In genomic region chr2:128315122-128315828, GRCh38 we compare ENCODE assay signal across 8 cellular contexts. TPM values are rescaled to one million over a fixed set of nuclear protein-coding genes. Genes with fewer than 3 reads are reported as not detected.
DNase-seq lines count a peak whose midpoint lies in the region; ATAC-seq, FAIRE-seq and TF ChIP-seq lines count a peak whose summit lies in the region.
"Had no signal": no experiment of that assay in that cellular context is flagged by ENCODE, and none has a peak within 500 bp of the region (broad histone marks: within the 10 kb centered on the region; RNA-seq: fewer than 3 reads in every experiment).

No MANE protein-coding gene starts in this region.

- H3K9me3 Mint-ChIP-seq in endodermal cell = no peaks in the 10 kb centered on the region
- no peaks in the 10 kb centered on the region for H3K9me3 Mint-ChIP-seq in stimulated activated memory B cell treated with anti-CD40 and anti-IgM and Interleukin-4, amounts not matched to agents 10 μg/mL and 1 μg/mL and 100 μg/mL, for 72 hours

- no peak overlapping the region for H4K91ac ChIP-seq in neuronal stem cell (ENCODE audit: low read depth, low read length, poor library complexity)

- no peak overlapping the region for H2AFZ ChIP-seq in neuronal stem cell (ENCODE audit: low read length)

- H3K18ac ChIP-seq in neuronal stem cell (ENCODE audit: low read length) = peak overlapping the region; percentile 57

- peak overlapping the region; percentile 18 for H3K4me2 ChIP-seq in neuronal stem cell (ENCODE audit: insufficient read depth, low read length, poor library complexity, severe bottlenecking)

- peaks cover 37% of the 10 kb centered on the region for H3K79me1 ChIP-seq in neuronal stem cell (ENCODE audit: low read depth, low read length)

- peaks cover 24% of the 10 kb centered on the region for H3K4me1 ChIP-seq in endodermal cell (ENCODE audit: control insufficient read depth, insufficient read depth, low read length)
- peaks cover 27 to 34% of the 10 kb centered on the region in 2 donors for H3K4me1 ChIP-seq in neuronal stem cell (ENCODE audit: control insufficient read depth in 2 of 2, insufficient read depth in 1 of 2, low read depth in 1 of 2, low read length in 2 of 2)

- no peak overlapping the region for H3K14ac ChIP-seq in neuronal stem cell (ENCODE audit: low read length)

- H2AK5ac ChIP-seq in neuronal stem cell (ENCODE audit: low read depth, low read length) = peak overlapping the region; percentile 74

- H3K4me3 Mint-ChIP-seq in endodermal cell = peak overlapping the region; percentile 95
- no peak overlapping the region for H3K4me3 Mint-ChIP-seq in stimulated activated memory B cell treated with anti-CD40 and anti-IgM and Interleukin-4, amounts not matched to agents 10 μg/mL and 1 μg/mL and 100 μg/mL, for 72 hours

- H3K4me1 Mint-ChIP-seq in endodermal cell = peaks cover 53% of the 10 kb centered on the region
- peaks cover 62% of the 10 kb centered on the region for H3K4me1 Mint-ChIP-seq in stimulated activated memory B cell treated with anti-CD40 and anti-IgM and Interleukin-4, amounts not matched to agents 10 μg/mL and 1 μg/mL and 100 μg/mL, for 72 hours

- H3K27ac Mint-ChIP-seq in endodermal cell = no peak overlapping the region
- H3K27ac Mint-ChIP-seq in stimulated activated memory B cell treated with anti-CD40 and anti-IgM and Interleukin-4, amounts not matched to agents 10 μg/mL and 1 μg/mL and 100 μg/mL, for 72 hours = no peak overlapping the region

- H3K27me3 Mint-ChIP-seq in endodermal cell (ENCODE audit: insufficient read depth) = peaks cover 6% of the 10 kb centered on the region
- peaks cover 1% of the 10 kb centered on the region for H3K27me3 Mint-ChIP-seq in stimulated activated memory B cell treated with anti-CD40 and anti-IgM and Interleukin-4, amounts not matched to agents 10 μg/mL and 1 μg/mL and 100 μg/mL, for 72 hours

- peak overlapping the region; percentile 41 for H2BK12ac ChIP-seq in neuronal stem cell (ENCODE audit: low read length)

- peak overlapping the region; percentile 80 for H3K23ac ChIP-seq in neuronal stem cell (ENCODE audit: low read depth, low read length, poor library complexity)

- no peak for TF ChIP-seq CTCF in D721Med (IDR thresholded peaks at IDR 0.05; ENCODE audit: insufficient read depth, missing control alignments)
- no peak for TF ChIP-seq CTCF in endodermal cell (conservative IDR thresholded peaks at IDR 0.05)

- H3K9ac ChIP-seq in endodermal cell (ENCODE audit: extremely low read depth, low read length, poor library complexity, severe bottlenecking) (no peak overlapping the region), neuronal stem cell (ENCODE audit: low read depth, low read length, poor library complexity) (peak overlapping the region; percentile 21)

- H3K4me3 ChIP-seq in endodermal cell (ENCODE audit: low read length) (peak overlapping the region; percentile 88), neuronal stem cell (ENCODE audit: low read length in 2 of 2) (peak overlapping the region in 1 of 2 donors; percentile 18)

- no peak overlapping the region for H3K4ac ChIP-seq in neuronal stem cell (ENCODE audit: low read length)

- H3K27me3 ChIP-seq in endodermal cell (ENCODE audit: control insufficient read depth, insufficient read depth, low read length, poor library complexity, severe bottlenecking) (no peaks in the 10 kb centered on the region), neuronal stem cell (ENCODE audit: control insufficient read depth in 3 of 3, insufficient read depth in 3 of 3, low read depth in 1 of 3, low read length in 3 of 3) (peaks cover 0 to 11% (median 0%) of the 10 kb centered on the region in 3 experiments)

- H3K36me3 ChIP-seq in endodermal cell (ENCODE audit: control insufficient read depth, insufficient read depth, low read length) (peaks cover 60% of the 10 kb centered on the region), neuronal stem cell (replicated peaks in 1 of 2; ENCODE audit: control insufficient read depth in 2 of 2, insufficient read depth in 2 of 2, low read length in 2 of 2) (peaks cover 3 to 65% of the 10 kb centered on the region in 2 donors)

- H3K27ac ChIP-seq in endodermal cell (ENCODE audit: low read depth, low read length) (no peak overlapping the region), neuronal stem cell (replicated peaks; ENCODE audit: low read length) (no peak overlapping the region)
- H3K27ac ChIP-seq: RWPE1 had no signal

- H4K8ac ChIP-seq in neuronal stem cell (ENCODE audit: low read depth, low read length) = peak overlapping the region; percentile 65

- no peak overlapping the region for H2BK120ac ChIP-seq in neuronal stem cell (ENCODE audit: low read depth, low read length)

- 76 to 83% methylated on average over 3 to 12 of the region's 12 CpGs for WGBS in endodermal cell (ENCODE audit: insufficient coverage in 1 of 2, insufficient read length in 1 of 2), 2 experiments
- WGBS in neuronal stem cell (ENCODE audit: extremely low coverage in 2 of 2, insufficient read length in 2 of 2, insufficient replicate concordance in 1 of 2), 2 donors = no CpG with 5 or more reads among the region's 12 CpGs

- DNase-seq in D721Med (ENCODE audit: insufficient read length, low spot score) (peak; percentile 12), NCI-H146 treated with DMSO at 0.1 percent for 48 hours (lab: John Stamatoyannopoulos, UW; ENCODE audit: unreplicated experiment) (peak; percentile 46), endodermal cell (peak; percentile 66), neuronal stem cell (ENCODE audit: low spot score) (no peak), A172 (ENCODE audit: low spot score) (no peak), NCI-H2081 treated with DMSO at 0.1 percent for 48 hours (lab: John Stamatoyannopoulos, UW) (no peak)

- H3K36me3 Mint-ChIP-seq in endodermal cell (ENCODE audit: low read depth) = peaks cover 20% of the 10 kb centered on the region
- peaks cover 13% of the 10 kb centered on the region for H3K36me3 Mint-ChIP-seq in stimulated activated memory B cell treated with anti-CD40 and anti-IgM and Interleukin-4, amounts not matched to agents 10 μg/mL and 1 μg/mL and 100 μg/mL, for 72 hours

- H2BK15ac ChIP-seq in neuronal stem cell (ENCODE audit: low read length) = no peak overlapping the region

- no peak for FAIRE-seq in D721Med (lab: Jason Lieb, UNC)

- H3K9me3 ChIP-seq in endodermal cell (ENCODE audit: control insufficient read depth, low read length) = no peaks in the 10 kb centered on the region
- no peaks in the 10 kb centered on the region for H3K9me3 ChIP-seq in neuronal stem cell (replicated peaks in 1 of 2; ENCODE audit: control insufficient read depth in 2 of 2, insufficient read depth in 1 of 2, low read depth in 1 of 2, low read length in 2 of 2)

- H2BK5ac ChIP-seq in neuronal stem cell (ENCODE audit: low read length) = no peak overlapping the region

- ATAC-seq in stimulated activated memory B cell treated with anti-CD40 and anti-IgM and Interleukin-4, amounts not matched to agents 10 μg/mL and 1 μg/mL and 100 μg/mL, for 72 hours = no peak

RNA-seq across cellular contexts. Expression of gene HS6ST1, which starts 3.4 kb away (rescaled TPM):
- total RNA-seq in endodermal cell = 100 to 1,000 TPM in 1 of 2 donors, 10 to 100 TPM in 1; 93.0 to 106 TPM
- 81.5 TPM for polyA plus RNA-seq in endodermal cell (2013, experiment 1 of 2)
- 79.0 TPM for polyA plus RNA-seq in endodermal cell (2013, experiment 2 of 2)
- 32.8 TPM for polyA plus RNA-seq in neuronal stem cell (2013, experiment 1 of 2)
- 32.8 TPM for polyA plus RNA-seq in neuronal stem cell (2013, experiment 2 of 2)
- 33.7 and 45.8 TPM in 2 replicates for total RNA-seq in A172 (2014; rRNA removed; shearing (Covaris generic))

Comparison
In these comparisons a context has a peak if more than half of its experiments do, and no peak if none do; other contexts are left out.
1. DNase-seq: peak in D721Med (single experiment), NCI-H146 treated with DMSO at 0.1 percent for 48 hours (single experiment) and endodermal cell (single experiment); none in neuronal stem cell (single experiment), A172 (single experiment) and NCI-H2081 treated with DMSO at 0.1 percent for 48 hours (single experiment).